Comparison of ENCODE assay signal across 16 cellular contexts in the genomic region with DNA sequence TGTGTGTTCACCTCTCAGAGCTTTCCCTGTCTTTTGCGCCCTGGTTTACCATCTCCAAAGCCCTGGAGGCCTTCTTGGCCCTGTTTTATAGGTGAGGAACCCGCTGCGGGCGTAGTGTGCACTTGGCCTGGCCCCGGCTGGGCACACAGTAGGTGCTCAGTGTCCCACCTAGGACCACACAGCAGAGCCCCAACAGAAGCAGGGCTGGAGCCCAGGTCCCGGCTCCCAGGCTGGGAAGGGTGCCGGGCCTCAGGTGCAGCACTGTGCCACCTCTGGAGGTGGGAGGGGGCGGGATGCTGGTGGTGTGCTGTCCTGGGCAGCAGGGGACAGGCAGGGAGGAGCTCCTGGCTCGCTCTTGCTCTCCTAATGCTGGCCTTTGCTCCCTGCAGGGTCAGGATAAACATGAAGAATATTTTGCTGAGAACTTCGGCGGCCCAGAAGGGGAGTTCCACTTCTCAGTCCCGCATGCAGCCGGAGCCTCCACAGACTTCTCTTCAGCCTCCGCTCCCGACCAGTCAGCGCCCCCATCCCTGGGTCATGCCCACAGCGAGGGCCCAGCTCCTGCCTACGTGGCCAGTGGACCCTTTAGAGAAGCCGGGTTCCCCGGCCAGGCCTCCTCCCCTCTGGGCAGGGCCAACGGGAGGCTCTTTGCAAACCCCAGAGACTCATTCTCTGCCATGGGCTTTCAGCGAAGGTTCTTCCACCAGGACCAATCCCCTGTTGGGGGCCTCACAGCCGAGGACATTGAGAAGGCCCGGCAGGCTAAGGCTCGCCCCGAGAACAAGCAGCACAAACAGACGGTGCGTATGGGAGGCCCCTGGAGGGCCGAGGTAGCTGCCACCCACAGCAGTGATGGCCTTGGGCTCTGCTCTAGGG. TPM values are rescaled to one million over a fixed set of nuclear protein-coding genes. Genes with fewer than 3 reads are reported as not detected.
DNase-seq lines count a peak whose midpoint lies in the region; ATAC-seq, FAIRE-seq and TF ChIP-seq lines count a peak whose summit lies in the region.
"Had no signal": no experiment of that assay in that cellular context is flagged by ENCODE, and none has a peak within 500 bp of the region (broad histone marks: within the 10 kb centered on the region; RNA-seq: fewer than 3 reads in every experiment).

No MANE protein-coding gene starts in this region.

- no peak overlapping the region for H3K4me3 ChIP-seq in HepG2 (replicated peaks in 1 of 3; ENCODE audit: insufficient read depth in 1 of 3, low read depth in 2 of 3, low read length in 3 of 3)

- no peaks in the 10 kb centered on the region for H3K9me3 Mint-ChIP-seq in stimulated activated effector memory CD8-positive, alpha-beta T cell treated with anti-CD3 and anti-CD28 coated beads, Interleukin-12 subunit alpha, Interleukin-12 subunit beta, amount 100 ng/mL, for 72 hours

- H3K36me3 ChIP-seq in HepG2 (replicated peaks in 1 of 2; ENCODE audit: control insufficient read depth in 1 of 2, insufficient read depth in 2 of 2, low read length in 2 of 2) = peaks cover 19 to 47% of the 10 kb centered on the region in 2 experiments; a peak in 4 of 5 replicates

- no TSS peak for BruUV-seq in HepG2 (replicated peaks; lab: Mats Ljungman, UMichigan)

- peaks cover 54% of the 10 kb centered on the region; the same call in 1 of the 2 replicates for H4K20me1 ChIP-seq in HepG2 (ENCODE audit: insufficient read depth, low read length)

- H3K9me3 ChIP-seq in HepG2 (ENCODE audit: low read length) = no peaks in the 10 kb centered on the region

- CTCF ChIA-PET in HepG2 (lab: Yijun Ruan, JAX; ENCODE audit: low intra/inter-chr PET ratio, low total read pairs) = no interaction called here

- WGBS in HepG2 (ENCODE audit: low lambda C conversion rate) = 86% methylated on average over 16 of the region's 29 CpGs

- no peak overlapping the region for H2AFZ ChIP-seq in HepG2 (ENCODE audit: low read length)

- FAIRE-seq in HepG2 (lab: Jason Lieb, UNC) = no peak
- FAIRE-seq: H1 had no signal

- no peak overlapping the region for H3K4me3 Mint-ChIP-seq in stimulated activated effector memory CD8-positive, alpha-beta T cell treated with anti-CD3 and anti-CD28 coated beads, Interleukin-12 subunit alpha, Interleukin-12 subunit beta, amount 100 ng/mL, for 72 hours
- H3K4me3 Mint-ChIP-seq: HFFc6 had no signal

- TF ChIP-seq EP300 in HepG2 (IDR thresholded peaks at IDR 0.05; ENCODE audit: low read depth in 2 of 2, low read length in 2 of 2) (no peak), HepG2 (CRISPR knock-in tag; IDR thresholded peaks at IDR 0.05; ENCODE audit: borderline replicate concordance) (no peak)

- H3K79me2 ChIP-seq in HepG2 (ENCODE audit: insufficient read depth, low read length) = peaks cover 41% of the 10 kb centered on the region

- peaks cover 24% of the 10 kb centered on the region for H3K4me1 ChIP-seq in HepG2 (ENCODE audit: insufficient read depth, low read length)

- TF ChIP-seq CTCF in HepG2 (CRISPR knock-in tag; IDR thresholded peaks at IDR 0.05) = no peak

- no peak overlapping the region for H3K27ac ChIP-seq in HepG2 (ENCODE audit: extremely low read length, insufficient read depth, low read length)
- H3K27ac ChIP-seq: 22Rv1 had no signal

- no peak for TF ChIP-seq POLR2A in HepG2 (IDR thresholded peaks at IDR 0.05; ENCODE audit: insufficient read depth in 1 of 2, low read depth in 2 of 2, low read length in 2 of 2)

- H3K27me3 ChIP-seq in HepG2 (ENCODE audit: control insufficient read depth in 1 of 2, insufficient read depth in 2 of 2, low read length in 2 of 2) = no peaks in the 10 kb centered on the region

- peaks cover 6% of the 10 kb centered on the region for H3K4me1 Mint-ChIP-seq in stimulated activated effector memory CD8-positive, alpha-beta T cell treated with anti-CD3 and anti-CD28 coated beads, Interleukin-12 subunit alpha, Interleukin-12 subunit beta, amount 100 ng/mL, for 72 hours

- ATAC-seq in Right ventricle myocardium inferior (no peak), Right ventricle myocardium superior (ENCODE audit: poor library complexity) (no peak), esophagus mucosa (peak; percentile 18), HepG2 (peak; percentile 76), GM19463 (IDR thresholded peaks at IDR 0.05; ENCODE audit: unreplicated experiment) (no peak)
- ATAC-seq in stimulated activated effector memory CD8-positive, alpha-beta T cell treated with anti-CD3 and anti-CD28 coated beads, Interleukin-12 subunit alpha, Interleukin-12 subunit beta, amount 100 ng/mL, for 72 hours = no peak

- intact Hi-C loops in Right ventricle myocardium inferior (cut with DNase I) = no loop called here
- intact Hi-C loops in Right ventricle myocardium superior (cut with DNase I) = no loop called here
- intact Hi-C loops in HepG2 (cut with micrococcal nuclease; ENCODE audit: unreplicated experiment) = no loop called here

- DNase-seq in Right ventricle myocardium inferior (ENCODE audit: missing footprints) (peak; percentile 37), Right ventricle myocardium superior (no peak), HepG2 (ENCODE audit: low spot score) (no peak), NCI-H1694 (lab: John Stamatoyannopoulos, UW) (no peak), NCI-H1048 (lab: John Stamatoyannopoulos, UW) (no peak)
- no peak for DNase-seq in stimulated activated effector memory CD8-positive, alpha-beta T cell treated with anti-CD3 and anti-CD28 coated beads, Interleukin-12 subunit alpha, Interleukin-12 subunit beta, amount 100 ng/mL, for 72 hours (ENCODE audit: low spot score in 2 of 2)
- DNase-seq: HFFc6, KG1, NCI-H1105, NCI-H187, NCI-H446 treated with DMSO at 0.1 percent for 48 hours, NCI-H748 treated with DMSO at 0.1 percent for 48 hours had no signal

- H3K27ac Mint-ChIP-seq in stimulated activated effector memory CD8-positive, alpha-beta T cell treated with anti-CD3 and anti-CD28 coated beads, Interleukin-12 subunit alpha, Interleukin-12 subunit beta, amount 100 ng/mL, for 72 hours = peak overlapping the region; percentile 76
- H3K27ac Mint-ChIP-seq: HFFc6 had no signal

- H3K4me2 ChIP-seq in HepG2 (ENCODE audit: low read depth, low read length) = no peak overlapping the region

- TF ChIP-seq RAD21 in HepG2 (CRISPR knock-in tag; IDR thresholded peaks at IDR 0.05) = no peak

- no peaks in the 10 kb centered on the region for H3K36me3 Mint-ChIP-seq in stimulated activated effector memory CD8-positive, alpha-beta T cell treated with anti-CD3 and anti-CD28 coated beads, Interleukin-12 subunit alpha, Interleukin-12 subunit beta, amount 100 ng/mL, for 72 hours

- in situ Hi-C loops in HepG2 (cut with HindIII; ENCODE audit: extremely low pct_ligation_motif_present, low pct_unique_long_range_greater_than_20kb) = no loop called here

- POLR2A ChIA-PET in HepG2 (lab: Yijun Ruan, JAX) = no interaction called here

- no peak overlapping the region for H3K9ac ChIP-seq in HepG2 (ENCODE audit: insufficient read depth, low read depth, low read length)

TF ChIP-seq in HepG2, 621 proteins besides CTCF, POLR2A, EP300 and RAD21 (continues in another document):
- TF ChIP-seq MEIS1 (CRISPR knock-in tag; IDR thresholded peaks at IDR 0.05; ENCODE audit: borderline replicate concordance) (no peak), ZFP37 (CRISPR knock-in tag; IDR thresholded peaks at IDR 0.05; ENCODE audit: borderline replicate concordance) (no peak), ATF7-NPFF (CRISPR knock-in tag; IDR thresholded peaks at IDR 0.05; ENCODE audit: low read depth) (no peak), GATAD2A (CRISPR knock-in tag; IDR thresholded peaks at IDR 0.05) (no peak), MTA1 (CRISPR knock-in tag; IDR thresholded peaks at IDR 0.05; ENCODE audit: borderline replicate concordance) (no peak)
- TF ChIP-seq, protein P1, sequence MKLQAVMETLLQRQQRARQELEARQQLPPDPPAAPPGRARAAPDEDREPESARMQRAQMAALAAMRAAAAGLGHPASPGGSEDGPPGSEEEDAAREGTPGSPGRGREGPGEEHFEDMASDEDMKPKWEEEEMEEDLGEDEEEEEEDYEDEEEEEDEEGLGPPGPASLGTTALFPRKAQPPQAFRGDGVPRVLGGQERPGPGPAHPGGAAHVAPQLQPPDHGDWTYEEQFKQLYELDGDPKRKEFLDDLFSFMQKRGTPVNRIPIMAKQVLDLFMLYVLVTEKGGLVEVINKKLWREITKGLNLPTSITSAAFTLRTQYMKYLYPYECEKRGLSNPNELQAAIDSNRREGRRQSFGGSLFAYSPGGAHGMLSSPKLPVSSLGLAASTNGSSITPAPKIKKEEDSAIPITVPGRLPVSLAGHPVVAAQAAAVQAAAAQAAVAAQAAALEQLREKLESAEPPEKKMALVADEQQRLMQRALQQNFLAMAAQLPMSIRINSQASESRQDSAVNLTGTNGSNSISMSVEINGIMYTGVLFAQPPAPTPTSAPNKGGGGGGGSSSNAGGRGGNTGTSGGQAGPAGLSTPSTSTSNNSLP (IDR thresholded peaks at IDR 0.05; ENCODE audit: low read depth, low read length) = no peak

RNA-seq across cellular contexts. Expression of gene COQ8A, which starts 24.8 kb away (rescaled TPM):
- total RNA-seq in Right ventricle myocardium inferior (412 TPM), Right ventricle myocardium superior (393 TPM), esophagus mucosa (6.3 TPM), HepG2 (2016; rRNA removed; fragmentation: Illumina TruSeq; extraction: Trizol) (63.3 and 88.7 TPM in 2 replicates)
- 25.9 and 28.8 TPM in 2 replicates for total RNA-seq in HepG2 (2016; cell fraction: cytosol; rRNA removed; fragmentation: Illumina TruSeq; extraction: Trizol; ENCODE audit: low read depth)
- total RNA-seq in HepG2 (2016; cell fraction: insoluble cytoplasmic fraction; rRNA removed; fragmentation: Illumina TruSeq; extraction: Trizol) = 60.2 and 93.0 TPM in 2 replicates
- total RNA-seq in HepG2 (2016; cell fraction: membrane; rRNA removed; fragmentation: Illumina TruSeq; extraction: Trizol) = 26.6 and 26.8 TPM in 2 replicates
- 66.7 and 69.0 TPM in 2 replicates for total RNA-seq in HepG2 (2016; cell fraction: nucleus; rRNA removed; fragmentation: Illumina TruSeq; extraction: Trizol)
- 60.4 and 72.2 TPM in 2 replicates for polyA plus RNA-seq in HepG2 (2011; rRNA removed)
- 53.6 and 65.9 TPM in 2 replicates for polyA plus RNA-seq in HepG2 (2011; cell fraction: cytosol; rRNA removed)
- polyA plus RNA-seq in HepG2 (2011; cell fraction: nucleus; rRNA removed) = 117 and 151 TPM in 2 replicates
- polyA plus RNA-seq in HepG2 (2012) = 69.4 and 75.0 TPM in 2 replicates
- polyA plus RNA-seq in HepG2 (2016; cell fraction: cytosol; fragmentation: Illumina TruSeq; extraction: Trizol; ENCODE audit: low read depth) = 6.0 and 6.9 TPM in 2 replicates
- 55.2 and 65.3 TPM in 2 replicates for polyA plus RNA-seq in HepG2 (2016; cell fraction: insoluble cytoplasmic fraction; fragmentation: Illumina TruSeq; extraction: Trizol; ENCODE audit: low read depth)
- polyA plus RNA-seq in HepG2 (2016; cell fraction: membrane; fragmentation: Illumina TruSeq; extraction: Trizol; ENCODE audit: low read depth) = 14.1 and 15.8 TPM in 2 replicates
- 146 and 150 TPM in 2 replicates for polyA plus RNA-seq in HepG2 (2016; cell fraction: nucleus; fragmentation: Illumina TruSeq; extraction: Trizol; ENCODE audit: insufficient read depth, low read depth)
- polyA minus RNA-seq in HepG2 (2011; rRNA and poly(A)+ RNA removed; ENCODE audit: low replicate concordance) = 30.4 and 75.1 TPM in 2 replicates
- polyA minus RNA-seq in HepG2 (2011; cell fraction: cytosol; rRNA and poly(A)+ RNA removed) = 31.1 and 31.3 TPM in 2 replicates
- 28.2 and 38.1 TPM in 2 replicates for polyA minus RNA-seq in HepG2 (2011; cell fraction: nucleus; rRNA and poly(A)+ RNA removed)

Comparison
In these comparisons a context has a peak if more than half of its experiments do, and no peak if none do; other contexts are left out.
1. ATAC-seq: peak in esophagus mucosa (single experiment) and HepG2 (single experiment); none in Right ventricle myocardium inferior (single experiment), Right ventricle myocardium superior (single experiment), stimulated activated effector memory CD8-positive, alpha-beta T cell treated with anti-CD3 and anti-CD28 coated beads, Interleukin-12 subunit alpha, Interleukin-12 subunit beta, amount 100 ng/mL, for 72 hours (single experiment) and GM19463 (single experiment).